In genomic region chr1:201358596-201358995, GRCh38 we compare ENCODE assay signal across 25 cellular contexts. TPM values are rescaled to one million over a fixed set of nuclear protein-coding genes. Genes with fewer than 3 reads are reported as not detected.
DNase-seq lines count a peak whose midpoint lies in the region; ATAC-seq, FAIRE-seq and TF ChIP-seq lines count a peak whose summit lies in the region.
"Had no signal": no experiment of that assay in that cellular context is flagged by ENCODE, and none has a peak within 500 bp of the region (broad histone marks: within the 10 kb centered on the region; RNA-seq: fewer than 3 reads in every experiment).

No MANE protein-coding gene starts in this region.

- no peaks in the 10 kb centered on the region for H3K9me3 Mint-ChIP-seq in neural progenitor cell
- H3K9me3 Mint-ChIP-seq in CD14-positive monocyte, result peaks cover 0 to 1% (median 0%) of the 10 kb centered on the region in 7 donors
- H3K9me3 Mint-ChIP-seq: activated naive CD4-positive, alpha-beta T cell treated with anti-CD3 and anti-CD28 coated beads, Interleukin-2, amount 50 U/mL, for 72 hours; CD4-positive, alpha-beta T cell; stimulated activated naive B cell treated with anti-CD40 and anti-IgM and Interleukin-4, amounts not matched to agents 10 μg/mL and 1 μg/mL and 100 μg/mL, for 72 hours; WTC11 had no signal

- H3K4me1 ChIP-seq in keratinocyte (ENCODE audit: control insufficient read depth, extremely low read depth, insufficient read depth, low read length) (peaks cover 32% of the 10 kb centered on the region), vagina (peaks cover 16% of the 10 kb centered on the region), neural progenitor cell (peaks cover 6% of the 10 kb centered on the region)
- H3K4me1 ChIP-seq: thyroid gland had no signal

- H3K4me2 ChIP-seq in keratinocyte (ENCODE audit: control insufficient read depth, extremely low read depth, insufficient read depth, low read depth, low read length) (peak overlapping the region; percentile 4), neural progenitor cell (no peak overlapping the region)
- H3K4me2 ChIP-seq: hepatocyte had no signal

- H4K20me1 ChIP-seq in keratinocyte (ENCODE audit: control insufficient read depth, extremely low read depth, insufficient read depth, low read length) (no peaks in the 10 kb centered on the region), neural progenitor cell (ENCODE audit: low read depth) (no peaks in the 10 kb centered on the region)

- no peaks in the 10 kb centered on the region for H3K9me1 ChIP-seq in keratinocyte (ENCODE audit: control insufficient read depth, extremely low read depth, insufficient read depth, low read length)

- no peak overlapping the region for H3K9ac ChIP-seq in keratinocyte (ENCODE audit: control insufficient read depth, extremely low read depth, insufficient read depth, low read length)
- H3K9ac ChIP-seq in neural progenitor cell, result no peak overlapping the region

- H3K79me2 ChIP-seq in keratinocyte (ENCODE audit: control insufficient read depth, insufficient read depth, low read length) (no peaks in the 10 kb centered on the region), neural progenitor cell (ENCODE audit: low read depth) (no peaks in the 10 kb centered on the region)
- H3K79me2 ChIP-seq: hepatocyte had no signal

- peak; percentile 55 for FAIRE-seq in bronchial epithelial cell (lab: Jason Lieb, UNC)
- peak; percentile 94 for FAIRE-seq in keratinocyte (lab: Jason Lieb, UNC)

- H3K4me1 Mint-ChIP-seq in neural progenitor cell, result peaks cover 11% of the 10 kb centered on the region
- no peaks in the 10 kb centered on the region for H3K4me1 Mint-ChIP-seq in CD14-positive monocyte
- H3K4me1 Mint-ChIP-seq: stimulated activated naive B cell treated with anti-CD40 and anti-IgM and Interleukin-4, amounts not matched to agents 10 μg/mL and 1 μg/mL and 100 μg/mL, for 72 hours had no signal

- H3K27ac Mint-ChIP-seq in neural progenitor cell (no peak overlapping the region), CD14-positive monocyte (no peak overlapping the region)
- H3K27ac Mint-ChIP-seq: activated CD8-positive, alpha-beta T cell treated with anti-CD3 and anti-CD28 coated beads, Interleukin-2, amount 10 ng/mL, durations not matched to agents 7 days and 5 days; CD4-positive, alpha-beta T cell; stimulated activated naive B cell treated with anti-CD40 and anti-IgM and Interleukin-4, amounts not matched to agents 10 μg/mL and 1 μg/mL and 100 μg/mL, for 72 hours; T-helper 17 cell; WTC11 had no signal

- H3K27me3 Mint-ChIP-seq in neural progenitor cell (ENCODE audit: insufficient read depth, low read depth) (peaks cover 13% of the 10 kb centered on the region), CD14-positive monocyte (ENCODE audit: low read depth in 3 of 3) (peaks cover 3 to 12% (median 10%) of the 10 kb centered on the region in 3 donors)

- H3K36me3 ChIP-seq in bronchial epithelial cell (ENCODE audit: control insufficient read depth, insufficient read depth, low read length), result no peaks in the 10 kb centered on the region
- no peaks in the 10 kb centered on the region for H3K36me3 ChIP-seq in keratinocyte (ENCODE audit: control insufficient read depth in 2 of 2, extremely low read depth in 1 of 2, insufficient read depth in 2 of 2, low read length in 2 of 2)
- no peaks in the 10 kb centered on the region for H3K36me3 ChIP-seq in vagina
- H3K36me3 ChIP-seq in neural progenitor cell, result no peaks in the 10 kb centered on the region
- H3K36me3 ChIP-seq: brain microvascular endothelial cell, esophagus squamous epithelium, MG63, thyroid gland had no signal

- no peak for TF ChIP-seq POLR2A in vagina (IDR thresholded peaks at IDR 0.05)

- H3K36me3 Mint-ChIP-seq in neural progenitor cell, result no peaks in the 10 kb centered on the region
- H3K36me3 Mint-ChIP-seq in CD14-positive monocyte, result no peaks in the 10 kb centered on the region
- H3K36me3 Mint-ChIP-seq: activated naive CD4-positive, alpha-beta T cell treated with anti-CD3 and anti-CD28 coated beads, Interleukin-2, amount 50 U/mL, for 72 hours; stimulated activated naive B cell treated with anti-CD40 and anti-IgM and Interleukin-4, amounts not matched to agents 10 μg/mL and 1 μg/mL and 100 μg/mL, for 72 hours; WTC11 had no signal

- H2AFZ ChIP-seq in keratinocyte (ENCODE audit: control insufficient read depth, low read length) (no peak overlapping the region), neural progenitor cell (replicated peaks) (no peak overlapping the region)
- H2AFZ ChIP-seq: hepatocyte had no signal

- H3K9me3 ChIP-seq in keratinocyte (ENCODE audit: control insufficient read depth, low read depth, low read length) (no peaks in the 10 kb centered on the region), vagina (no peaks in the 10 kb centered on the region), neural progenitor cell (ENCODE audit: low read depth) (no peaks in the 10 kb centered on the region)
- H3K9me3 ChIP-seq: esophagus squamous epithelium, MG63, mucosa of descending colon, thyroid gland had no signal

- H3K4me3 Mint-ChIP-seq in neural progenitor cell (no peak overlapping the region), CD14-positive monocyte (no peak overlapping the region)
- H3K4me3 Mint-ChIP-seq: activated CD8-positive, alpha-beta T cell treated with anti-CD3 and anti-CD28 coated beads, Interleukin-2, amount 10 ng/mL, durations not matched to agents 7 days and 5 days; CD4-positive, alpha-beta T cell; stimulated activated naive B cell treated with anti-CD40 and anti-IgM and Interleukin-4, amounts not matched to agents 10 μg/mL and 1 μg/mL and 100 μg/mL, for 72 hours; T-helper 17 cell; WTC11 had no signal

- no peaks in the 10 kb centered on the region for H3K27me3 ChIP-seq in bronchial epithelial cell (ENCODE audit: control insufficient read depth, insufficient read depth, low read length)
- peaks cover 11% of the 10 kb centered on the region for H3K27me3 ChIP-seq in keratinocyte (ENCODE audit: control insufficient read depth, extremely low read depth, insufficient read depth, low read length)
- H3K27me3 ChIP-seq in vagina, result no peaks in the 10 kb centered on the region
- no peaks in the 10 kb centered on the region for H3K27me3 ChIP-seq in neural progenitor cell
- H3K27me3 ChIP-seq: hepatocyte, MG63, thyroid gland had no signal

- dilution Hi-C loops in keratinocyte (cut with MboI; ENCODE audit: extremely low pct_ligation_motif_present, low sequenced_read_pairs), result no loop called here

- H3K27ac ChIP-seq in keratinocyte (ENCODE audit: control insufficient read depth, insufficient read depth, low read length) (no peak overlapping the region), vagina (peak overlapping the region; percentile 30), neural progenitor cell (no peak overlapping the region)
- H3K27ac ChIP-seq: brain microvascular endothelial cell, hepatocyte, thyroid gland had no signal

- TF ChIP-seq CTCF in bronchial epithelial cell (IDR thresholded peaks at IDR 0.05; ENCODE audit: insufficient read depth, low read length, severe bottlenecking) (no peak), keratinocyte (optimal IDR thresholded peaks at IDR 0.05 in 1 of 3, IDR thresholded peaks at IDR 0.05 in 1 of 3, conservative IDR thresholded peaks at IDR 0.05 in 1 of 3; ENCODE audit: extremely low read depth in 1 of 3, insufficient read depth in 2 of 3, low read length in 3 of 3) (no peak), vagina (IDR thresholded peaks at IDR 0.05) (no peak), neural progenitor cell (IDR thresholded peaks at IDR 0.05) (no peak), CD14-positive monocyte (IDR thresholded peaks at IDR 0.05) (no peak)

- H3K4me3 ChIP-seq in bronchial epithelial cell (ENCODE audit: low read depth, low read length) (no peak overlapping the region), keratinocyte (ENCODE audit: control insufficient read depth in 2 of 3, extremely low read depth in 1 of 3, insufficient read depth in 2 of 3, low read depth in 1 of 3, low read length in 3 of 3) (no peak overlapping the region), vagina (no peak overlapping the region), neural progenitor cell (no peak overlapping the region)
- H3K4me3 ChIP-seq: esophagus squamous epithelium, hepatocyte, MG63, mucosa of descending colon, thyroid gland had no signal

- no peak for ATAC-seq in left ventricle myocardium superior
- ATAC-seq: activated CD8-positive, alpha-beta T cell treated with anti-CD3 and anti-CD28 coated beads, Interleukin-2, amount 10 ng/mL, durations not matched to agents 7 days and 5 days; activated naive CD4-positive, alpha-beta T cell treated with anti-CD3 and anti-CD28 coated beads, Interleukin-2, amount 50 U/mL, for 72 hours; mucosa of descending colon; stimulated activated naive B cell treated with anti-CD40 and anti-IgM and Interleukin-4, amounts not matched to agents 10 μg/mL and 1 μg/mL and 100 μg/mL, for 72 hours; T-helper 17 cell had no signal

- DNase-seq in cardiac septum (ENCODE audit: low spot score) (peak; percentile 46), left ventricle myocardium superior (no peak), bronchial epithelial cell (ENCODE audit: low read depth) (peak; percentile 42), keratinocyte (ENCODE audit: low read depth, low spot score) (no peak), vagina (ENCODE audit: extremely low spot score in 2 of 2) (no peak), neural progenitor cell (ENCODE audit: low spot score) (no peak), NCI-H2081 (lab: John Stamatoyannopoulos, UW) (no peak), CD14-positive monocyte (ENCODE audit: low spot score) (no peak)
- DNase-seq: activated CD8-positive, alpha-beta T cell treated with anti-CD3 and anti-CD28 coated beads, Interleukin-2, amount 10 ng/mL, durations not matched to agents 7 days and 5 days; activated T-cell treated with anti-CD3 and anti-CD28 coated beads, Interleukin-2, amount 50 U/mL, for 48 hours; brain microvascular endothelial cell; CD4-positive, alpha-beta T cell; esophagus squamous epithelium; MG63; mucosa of descending colon; NCI-H146; NCI-H446 treated with DMSO at 0.1 percent for 48 hours; nucleus accumbens; SIG-M5; stimulated activated naive B cell treated with anti-CD40 and anti-IgM and Interleukin-4, amounts not matched to agents 10 μg/mL and 1 μg/mL and 100 μg/mL, for 72 hours; T-helper 17 cell had no signal

- no peaks in the 10 kb centered on the region for H3F3A ChIP-seq in neural progenitor cell (ENCODE audit: low read depth)

- intact Hi-C loops in cardiac septum (cut with DNase I) (no loop called here), left ventricle myocardium superior (cut with micrococcal nuclease) (no loop called here), vagina (cut with DNase I) (no loop called here), CD14-positive monocyte (cut with micrococcal nuclease) (no loop called here)

RNA-seq across cellular contexts. Expression of gene TNNT2, which starts 18.9 kb away (rescaled TPM):
- total RNA-seq in cardiac septum (8,017 TPM), left ventricle myocardium superior (10,350 TPM), bronchial epithelial cell (0.26 and 2.0 TPM in 2 replicates), vagina (9.8 TPM), neural progenitor cell (ENCODE audit: low replicate concordance) (3.1 and 13.2 TPM in 2 replicates)
- polyA plus RNA-seq in keratinocyte (0.61 to 2.3 TPM (median 1.4 TPM) in 3 replicates), CD14-positive monocyte (not detected)
- polyA plus RNA-seq in keratinocyte (2011; ENCODE audit: low read depth), result 36.2 TPM
- 0.43 and 0.45 TPM in 2 replicates for polyA plus RNA-seq in keratinocyte (2011; cell fraction: cytosol; rRNA removed)
- 9.6 and 9.8 TPM in 2 replicates for polyA plus RNA-seq in keratinocyte (2011; cell fraction: nucleus; rRNA removed)
- 1.1 and 26.4 TPM in 2 replicates for polyA plus RNA-seq in keratinocyte (2012; ENCODE audit: low replicate concordance)
- polyA minus RNA-seq in keratinocyte, result 0.59 to 4.1 TPM (median 3.5 TPM) in 3 replicates
- polyA minus RNA-seq in keratinocyte (2011; cell fraction: cytosol; rRNA and poly(A)+ RNA removed), result not detected
- polyA minus RNA-seq in keratinocyte (2011; cell fraction: nucleus; rRNA and poly(A)+ RNA removed), result 5.7 and 8.5 TPM in 2 replicates
- total RNA-seq: activated CD8-positive, alpha-beta T cell treated with anti-CD3 and anti-CD28 coated beads, Interleukin-2, amount 10 ng/mL, durations not matched to agents 7 days and 5 days; activated naive CD4-positive, alpha-beta T cell treated with anti-CD3 and anti-CD28 coated beads, Interleukin-2, amount 50 U/mL, for 72 hours; CD4-positive, alpha-beta T cell; T-helper 17 cell had no signal

RNA-seq across cellular contexts. Expression of gene LAD1, which starts 40.5 kb away (rescaled TPM):
- total RNA-seq in cardiac septum (12.4 TPM), left ventricle myocardium superior (2.2 TPM), bronchial epithelial cell (156 and 220 TPM in 2 replicates), vagina (91.8 TPM), neural progenitor cell (ENCODE audit: low replicate concordance) (0.34 TPM in 1 of 2 replicates, not detected in the other)
- polyA plus RNA-seq in keratinocyte (82.4 to 140 TPM (median 82.9 TPM) in 3 replicates), CD14-positive monocyte (not detected)
- polyA plus RNA-seq in keratinocyte (2011; ENCODE audit: low read depth), result 248 TPM
- 83.9 and 126 TPM in 2 replicates for polyA plus RNA-seq in keratinocyte (2011; cell fraction: cytosol; rRNA removed)
- 92.0 and 120 TPM in 2 replicates for polyA plus RNA-seq in keratinocyte (2011; cell fraction: nucleus; rRNA removed)
- polyA plus RNA-seq in keratinocyte (2012; ENCODE audit: low replicate concordance), result 182 and 251 TPM in 2 replicates
- polyA minus RNA-seq in keratinocyte, result 61.3 to 158 TPM (median 119 TPM) in 3 replicates
- 119 TPM for polyA minus RNA-seq in keratinocyte (2011; cell fraction: cytosol; rRNA and poly(A)+ RNA removed)
- polyA minus RNA-seq in keratinocyte (2011; cell fraction: nucleus; rRNA and poly(A)+ RNA removed), result 57.9 and 60.0 TPM in 2 replicates
- total RNA-seq: activated CD8-positive, alpha-beta T cell treated with anti-CD3 and anti-CD28 coated beads, Interleukin-2, amount 10 ng/mL, durations not matched to agents 7 days and 5 days; activated naive CD4-positive, alpha-beta T cell treated with anti-CD3 and anti-CD28 coated beads, Interleukin-2, amount 50 U/mL, for 72 hours; CD4-positive, alpha-beta T cell; T-helper 17 cell had no signal

Comparison
In these comparisons a context has a peak if more than half of its experiments do, and no peak if none do; other contexts are left out.
1. DNase-seq: peak in cardiac septum (single experiment) and bronchial epithelial cell (single experiment); none in left ventricle myocardium superior (single experiment), keratinocyte (single experiment), vagina (0 of 2), neural progenitor cell (single experiment), NCI-H2081 (0 of 2) and CD14-positive monocyte (single experiment).
2. RNA of gene TNNT2, which starts 18.9 kb away (total RNA-seq): 10,350 TPM in left ventricle myocardium superior (single experiment) and 8,017 TPM in cardiac septum (single experiment); 3.1 to 13.2 TPM in neural progenitor cell, 9.8 TPM in vagina (single experiment) and 0.26 to 2.0 TPM in bronchial epithelial cell; every median in the first group is over 100 times any median in the second.